ENCODE assay signal across 1 cellular context in genomic region chr19:48444129-48444932, GRCh38.
TF ChIP-seq lines count a peak whose summit lies in the region.

No MANE protein-coding gene starts in this region.

TF ChIP-seq in HEK293, 187 proteins besides CTCF, POLR2A, EP300 and RAD21 (continued from another document and continues in another):
- TF ChIP-seq, protein P1, sequence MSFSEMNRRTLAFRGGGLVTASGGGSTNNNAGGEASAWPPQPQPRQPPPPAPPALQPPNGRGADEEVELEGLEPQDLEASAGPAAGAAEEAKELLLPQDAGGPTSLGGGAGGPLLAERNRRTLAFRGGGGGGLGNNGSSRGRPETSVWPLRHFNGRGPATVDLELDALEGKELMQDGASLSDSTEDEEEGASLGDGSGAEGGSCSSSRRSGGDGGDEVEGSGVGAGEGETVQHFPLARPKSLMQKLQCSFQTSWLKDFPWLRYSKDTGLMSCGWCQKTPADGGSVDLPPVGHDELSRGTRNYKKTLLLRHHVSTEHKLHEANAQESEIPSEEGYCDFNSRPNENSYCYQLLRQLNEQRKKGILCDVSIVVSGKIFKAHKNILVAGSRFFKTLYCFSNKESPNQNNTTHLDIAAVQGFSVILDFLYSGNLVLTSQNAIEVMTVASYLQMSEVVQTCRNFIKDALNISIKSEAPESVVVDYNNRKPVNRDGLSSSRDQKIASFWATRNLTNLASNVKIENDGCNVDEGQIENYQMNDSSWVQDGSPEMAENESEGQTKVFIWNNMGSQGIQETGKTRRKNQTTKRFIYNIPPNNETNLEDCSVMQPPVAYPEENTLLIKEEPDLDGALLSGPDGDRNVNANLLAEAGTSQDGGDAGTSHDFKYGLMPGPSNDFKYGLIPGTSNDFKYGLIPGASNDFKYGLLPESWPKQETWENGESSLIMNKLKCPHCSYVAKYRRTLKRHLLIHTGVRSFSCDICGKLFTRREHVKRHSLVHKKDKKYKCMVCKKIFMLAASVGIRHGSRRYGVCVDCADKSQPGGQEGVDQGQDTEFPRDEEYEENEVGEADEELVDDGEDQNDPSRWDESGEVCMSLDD (tag by site-specific recombination; IDR thresholded peaks at IDR 0.05): peak; percentile 71; the same call in 1 of the 2 replicates
- TF ChIP-seq ZNF747 (tag by site-specific recombination; IDR thresholded peaks at IDR 0.05): no peak
- TF ChIP-seq MZF1 (tag by site-specific recombination; IDR thresholded peaks at IDR 0.05; ENCODE audit: borderline replicate concordance): no peak
- no peak for TF ChIP-seq ZBTB44 (tag by site-specific recombination; IDR thresholded peaks at IDR 0.05)
- TF ChIP-seq ZNF792 (tag by site-specific recombination; IDR thresholded peaks at IDR 0.05): no peak
- TF ChIP-seq ZNF10 (tag by site-specific recombination; IDR thresholded peaks at IDR 0.05): no peak
- no peak for TF ChIP-seq REST (tag by site-specific recombination; IDR thresholded peaks at IDR 0.05)
- TF ChIP-seq HIC1 (tag by site-specific recombination; IDR thresholded peaks at IDR 0.05): no peak
- TF ChIP-seq ZNF664 (tag by site-specific recombination; IDR thresholded peaks at IDR 0.05): no peak
- TF ChIP-seq, protein P2, sequence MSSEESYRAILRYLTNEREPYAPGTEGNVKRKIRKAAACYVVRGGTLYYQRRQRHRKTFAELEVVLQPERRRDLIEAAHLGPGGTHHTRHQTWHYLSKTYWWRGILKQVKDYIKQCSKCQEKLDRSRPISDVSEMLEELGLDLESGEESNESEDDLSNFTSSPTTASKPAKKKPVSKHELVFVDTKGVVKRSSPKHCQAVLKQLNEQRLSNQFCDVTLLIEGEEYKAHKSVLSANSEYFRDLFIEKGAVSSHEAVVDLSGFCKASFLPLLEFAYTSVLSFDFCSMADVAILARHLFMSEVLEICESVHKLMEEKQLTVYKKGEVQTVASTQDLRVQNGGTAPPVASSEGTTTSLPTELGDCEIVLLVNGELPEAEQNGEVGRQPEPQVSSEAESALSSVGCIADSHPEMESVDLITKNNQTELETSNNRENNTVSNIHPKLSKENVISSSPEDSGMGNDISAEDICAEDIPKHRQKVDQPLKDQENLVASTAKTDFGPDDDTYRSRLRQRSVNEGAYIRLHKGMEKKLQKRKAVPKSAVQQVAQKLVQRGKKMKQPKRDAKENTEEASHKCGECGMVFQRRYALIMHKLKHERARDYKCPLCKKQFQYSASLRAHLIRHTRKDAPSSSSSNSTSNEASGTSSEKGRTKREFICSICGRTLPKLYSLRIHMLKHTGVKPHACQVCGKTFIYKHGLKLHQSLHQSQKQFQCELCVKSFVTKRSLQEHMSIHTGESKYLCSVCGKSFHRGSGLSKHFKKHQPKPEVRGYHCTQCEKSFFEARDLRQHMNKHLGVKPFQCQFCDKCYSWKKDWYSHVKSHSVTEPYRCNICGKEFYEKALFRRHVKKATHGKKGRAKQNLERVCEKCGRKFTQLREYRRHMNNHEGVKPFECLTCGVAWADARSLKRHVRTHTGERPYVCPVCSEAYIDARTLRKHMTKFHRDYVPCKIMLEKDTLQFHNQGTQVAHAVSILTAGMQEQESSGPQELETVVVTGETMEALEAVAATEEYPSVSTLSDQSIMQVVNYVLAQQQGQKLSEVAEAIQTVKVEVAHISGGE (tag by site-specific recombination; conservative IDR thresholded peaks at IDR 0.05; ENCODE audit: low read depth): peak; percentile 16; the same call in 1 of the 2 replicates
- no peak for TF ChIP-seq ZNF274 (IDR thresholded peaks at IDR 0.05; ENCODE audit: low read length)
- TF ChIP-seq ZNF274 (tag by site-specific recombination; IDR thresholded peaks at IDR 0.05; ENCODE audit: borderline replicate concordance): no peak
- TF ChIP-seq ZNF302 (tag by site-specific recombination; IDR thresholded peaks at IDR 0.05; ENCODE audit: low read depth): no peak
- TF ChIP-seq, protein P3, sequence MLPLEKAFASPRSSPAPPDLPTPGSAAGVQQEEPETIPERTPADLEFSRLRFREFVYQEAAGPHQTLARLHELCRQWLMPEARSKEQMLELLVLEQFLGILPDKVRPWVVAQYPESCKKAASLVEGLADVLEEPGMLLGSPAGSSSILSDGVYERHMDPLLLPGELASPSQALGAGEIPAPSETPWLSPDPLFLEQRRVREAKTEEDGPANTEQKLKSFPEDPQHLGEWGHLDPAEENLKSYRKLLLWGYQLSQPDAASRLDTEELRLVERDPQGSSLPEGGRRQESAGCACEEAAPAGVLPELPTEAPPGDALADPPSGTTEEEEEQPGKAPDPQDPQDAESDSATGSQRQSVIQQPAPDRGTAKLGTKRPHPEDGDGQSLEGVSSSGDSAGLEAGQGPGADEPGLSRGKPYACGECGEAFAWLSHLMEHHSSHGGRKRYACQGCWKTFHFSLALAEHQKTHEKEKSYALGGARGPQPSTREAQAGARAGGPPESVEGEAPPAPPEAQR (tag by site-specific recombination; IDR thresholded peaks at IDR 0.05): no peak
- no peak for TF ChIP-seq ZNF645 (tag by site-specific recombination; IDR thresholded peaks at IDR 0.05)
- no peak for TF ChIP-seq ZNF785 (tag by site-specific recombination; IDR thresholded peaks at IDR 0.05)
- peak; percentile 23; the same call in 1 of the 2 replicates for TF ChIP-seq ZNF391 (tag by site-specific recombination; IDR thresholded peaks at IDR 0.05; ENCODE audit: borderline replicate concordance, low read depth)
- no peak for TF ChIP-seq TRIM28 (IDR thresholded peaks at IDR 0.05; ENCODE audit: borderline replicate concordance, low read length)
- TF ChIP-seq ZBTB48 (tag by site-specific recombination; IDR thresholded peaks at IDR 0.05): no peak
- TF ChIP-seq, protein P4, sequence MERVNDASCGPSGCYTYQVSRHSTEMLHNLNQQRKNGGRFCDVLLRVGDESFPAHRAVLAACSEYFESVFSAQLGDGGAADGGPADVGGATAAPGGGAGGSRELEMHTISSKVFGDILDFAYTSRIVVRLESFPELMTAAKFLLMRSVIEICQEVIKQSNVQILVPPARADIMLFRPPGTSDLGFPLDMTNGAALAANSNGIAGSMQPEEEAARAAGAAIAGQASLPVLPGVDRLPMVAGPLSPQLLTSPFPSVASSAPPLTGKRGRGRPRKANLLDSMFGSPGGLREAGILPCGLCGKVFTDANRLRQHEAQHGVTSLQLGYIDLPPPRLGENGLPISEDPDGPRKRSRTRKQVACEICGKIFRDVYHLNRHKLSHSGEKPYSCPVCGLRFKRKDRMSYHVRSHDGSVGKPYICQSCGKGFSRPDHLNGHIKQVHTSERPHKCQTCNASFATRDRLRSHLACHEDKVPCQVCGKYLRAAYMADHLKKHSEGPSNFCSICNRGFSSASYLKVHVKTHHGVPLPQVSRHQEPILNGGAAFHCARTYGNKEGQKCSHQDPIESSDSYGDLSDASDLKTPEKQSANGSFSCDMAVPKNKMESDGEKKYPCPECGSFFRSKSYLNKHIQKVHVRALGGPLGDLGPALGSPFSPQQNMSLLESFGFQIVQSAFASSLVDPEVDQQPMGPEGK (tag by site-specific recombination; IDR thresholded peaks at IDR 0.05): peak; percentile 64
- no peak for TF ChIP-seq ZBTB1 (tag by site-specific recombination; IDR thresholded peaks at IDR 0.05)
- TF ChIP-seq ZNF280C (tag by site-specific recombination; IDR thresholded peaks at IDR 0.05): no peak
- no peak for TF ChIP-seq ZNF211 (tag by site-specific recombination; IDR thresholded peaks at IDR 0.05; ENCODE audit: low read depth)
- TF ChIP-seq ZNF530 (tag by site-specific recombination; IDR thresholded peaks at IDR 0.05; ENCODE audit: low read depth): no peak
- no peak for TF ChIP-seq ZNF311 (tag by site-specific recombination; IDR thresholded peaks at IDR 0.05; ENCODE audit: borderline replicate concordance)
- TF ChIP-seq MYNN (tag by site-specific recombination; IDR thresholded peaks at IDR 0.05; ENCODE audit: borderline replicate concordance): no peak
- TF ChIP-seq KLF7 (tag by site-specific recombination; IDR thresholded peaks at IDR 0.05; ENCODE audit: borderline replicate concordance): no peak
- no peak for TF ChIP-seq ZNF221 (tag by site-specific recombination; IDR thresholded peaks at IDR 0.05; ENCODE audit: borderline replicate concordance)
- TF ChIP-seq BCL11B (tag by site-specific recombination; IDR thresholded peaks at IDR 0.05; ENCODE audit: low read depth): peak; percentile 98
- TF ChIP-seq ZNF529 (tag by site-specific recombination; IDR thresholded peaks at IDR 0.05; ENCODE audit: insufficient replicate concordance): no peak
- TF ChIP-seq PRDM1 (tag by site-specific recombination; IDR thresholded peaks at IDR 0.05): no peak
- no peak for TF ChIP-seq ZNF596 (tag by site-specific recombination; IDR thresholded peaks at IDR 0.05)
- TF ChIP-seq SP3 (tag by site-specific recombination; IDR thresholded peaks at IDR 0.05): peak; percentile 61
- TF ChIP-seq ZNF248 (tag by site-specific recombination; IDR thresholded peaks at IDR 0.05): no peak
- TF ChIP-seq ZBTB7A (tag by site-specific recombination; IDR thresholded peaks at IDR 0.05; ENCODE audit: low read depth): no peak
- TF ChIP-seq ZNF202 (tag by site-specific recombination; IDR thresholded peaks at IDR 0.05; ENCODE audit: borderline replicate concordance): no peak
- TF ChIP-seq KLF1 (tag by site-specific recombination; IDR thresholded peaks at IDR 0.05): peak; percentile 52; the same call in 1 of the 2 replicates
- TF ChIP-seq ZNF629 (tag by site-specific recombination; IDR thresholded peaks at IDR 0.05): no peak
- TF ChIP-seq GFI1B (tag by site-specific recombination; IDR thresholded peaks at IDR 0.05): no peak
- no peak for TF ChIP-seq MEIS1 (CRISPR knock-in tag; IDR thresholded peaks at IDR 0.05; ENCODE audit: borderline replicate concordance)
- TF ChIP-seq SP7 (tag by site-specific recombination; IDR thresholded peaks at IDR 0.05): no peak
